ENCODE assay signal across 11 cellular contexts in the genomic region with DNA sequence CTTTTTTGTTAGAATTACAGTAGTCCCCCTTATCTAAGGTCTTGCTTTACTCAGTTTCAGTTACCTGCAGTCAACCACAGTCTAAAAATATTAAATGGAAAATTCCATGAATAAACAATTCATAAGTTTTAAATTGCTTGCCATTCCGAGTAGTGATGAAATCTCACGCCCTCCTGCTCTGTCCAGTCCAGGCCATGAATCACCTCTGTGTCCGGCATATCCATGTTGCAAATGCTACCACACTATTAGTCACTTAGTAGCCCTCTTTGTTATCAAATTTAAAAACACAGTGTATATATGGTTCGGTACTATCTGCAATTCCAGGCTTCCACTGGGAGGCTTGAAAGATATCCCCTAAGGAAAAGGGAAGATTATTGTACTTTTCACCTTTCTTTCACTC.
A peak's percentile ranks its signal among the peaks of the same experiment; 100 is the strongest.
DNase-seq lines count a peak whose midpoint lies in the region; ATAC-seq and TF ChIP-seq lines count a peak whose summit lies in the region.
"Had no signal": no experiment of that assay in that cellular context is flagged by ENCODE, and none has a peak within 500 bp of the region (broad histone marks: within the 10 kb centered on the region; RNA-seq: fewer than 3 reads in every experiment).

No MANE protein-coding gene starts in this region.

- H3K9me3 ChIP-seq in PC-3 (ENCODE audit: low read length) (no peaks in the 10 kb centered on the region), osteoblast (ENCODE audit: low read depth, low read length) (no peaks in the 10 kb centered on the region)

- H3K27me3 Mint-ChIP-seq in activated CD4-positive, alpha-beta T cell treated with anti-CD3 and anti-CD28 coated beads, Interleukin-2, amount 10 ng/mL, durations not matched to agents 24 days and 14 days, result no peaks in the 10 kb centered on the region

- POLR2A ChIA-PET in PC-3 (lab: Charles Lee; ENCODE audit: unreplicated experiment), result interaction anchor here (0.5 kb wide), 1 partner anchor 369 kb away, joined by 31 read pairs; no protein-coding TSS in a partner anchor

- no TSS peak for BruUV-seq in PC-3 (replicated peaks; lab: Mats Ljungman, UMichigan)

- intact Hi-C loops in PC-3 (cut with micrococcal nuclease), result no loop called here
- intact Hi-C loops in activated CD4-positive, alpha-beta T cell treated with anti-CD3 and anti-CD28 coated beads, Interleukin-2, amount 10 ng/mL, durations not matched to agents 24 days and 14 days (cut with micrococcal nuclease), result no loop called here

- no peaks in the 10 kb centered on the region for H3F3A ChIP-seq in PC-3 (ENCODE audit: low read length, unreplicated experiment)

- no peaks in the 10 kb centered on the region for H3K79me2 ChIP-seq in PC-3 (ENCODE audit: low read length)
- no peaks in the 10 kb centered on the region for H3K79me2 ChIP-seq in osteoblast (ENCODE audit: insufficient read depth, low read length)

- no peak overlapping the region for H3K4me3 Mint-ChIP-seq in activated CD4-positive, alpha-beta T cell treated with anti-CD3 and anti-CD28 coated beads, Interleukin-2, amount 10 ng/mL, durations not matched to agents 24 days and 14 days

- H3K4me2 ChIP-seq in PC-3 (ENCODE audit: low read length) (peak overlapping the region; percentile 48), osteoblast (ENCODE audit: insufficient read depth, low read length) (peak overlapping the region; percentile 28)

- peak overlapping the region; percentile 60 for H2AFZ ChIP-seq in PC-3 (ENCODE audit: low read length)
- H2AFZ ChIP-seq in osteoblast (ENCODE audit: low read length), result no peak overlapping the region

- H3K9me3 Mint-ChIP-seq in activated CD4-positive, alpha-beta T cell treated with anti-CD3 and anti-CD28 coated beads, Interleukin-2, amount 10 ng/mL, durations not matched to agents 24 days and 14 days, result no peaks in the 10 kb centered on the region

- H3K4me1 ChIP-seq in PC-3 (ENCODE audit: insufficient read depth, low read length) (peaks cover 21% of the 10 kb centered on the region), osteoblast (ENCODE audit: insufficient read depth, low read length) (peaks cover 9% of the 10 kb centered on the region)

- H3K36me3 Mint-ChIP-seq in activated CD4-positive, alpha-beta T cell treated with anti-CD3 and anti-CD28 coated beads, Interleukin-2, amount 10 ng/mL, durations not matched to agents 24 days and 14 days (ENCODE audit: low read depth), result no peaks in the 10 kb centered on the region

- H3K9me2 ChIP-seq in PC-3 (replicated peaks; ENCODE audit: low read length), result no peaks in the 10 kb centered on the region

- no peaks in the 10 kb centered on the region for H4K20me1 ChIP-seq in PC-3 (ENCODE audit: low read length)
- no peaks in the 10 kb centered on the region for H4K20me1 ChIP-seq in osteoblast (ENCODE audit: insufficient read depth, low read length)

- no peak overlapping the region for H3K9ac ChIP-seq in PC-3 (ENCODE audit: low read length)

- H3K27ac Mint-ChIP-seq in activated CD4-positive, alpha-beta T cell treated with anti-CD3 and anti-CD28 coated beads, Interleukin-2, amount 10 ng/mL, durations not matched to agents 24 days and 14 days, result no peak overlapping the region

- ATAC-seq in PC-3, result peak; percentile 100
- ATAC-seq in GM21737 (IDR thresholded peaks at IDR 0.05; ENCODE audit: unreplicated experiment), result no peak

- H3K4me3 ChIP-seq in PC-3 (ENCODE audit: low read length) (no peak overlapping the region), choroid plexus epithelial cell (ENCODE audit: low read depth, low read length) (no peak overlapping the region), osteoblast (ENCODE audit: insufficient read depth, low read length) (no peak overlapping the region)
- H3K4me3 ChIP-seq: coronary artery had no signal

- 0 out of 2 replicates have a peak overlapping the region, but pooled peaks have one; percentile 6 for H3K27ac ChIP-seq in PC-3 (ENCODE audit: low read length)
- peak overlapping the region; percentile 21 for H3K27ac ChIP-seq in osteoblast (ENCODE audit: low read depth, low read length)
- H3K27ac ChIP-seq: coronary artery had no signal

- peak; percentile 14 for DNase-seq in GM03348 (ENCODE audit: low spot score)
- peak; percentile 76 for DNase-seq in PC-3
- DNase-seq in choroid plexus epithelial cell (ENCODE audit: low read depth), result peak; percentile 87
- DNase-seq in osteoblast (ENCODE audit: insufficient read length, low spot score, missing footprints), result peak; percentile 8
- DNase-seq in NOMO-1 treated with DMSO at 0.1 percent for 48 hours (lab: John Stamatoyannopoulos, UW; ENCODE audit: unreplicated experiment), result no peak
- DNase-seq in activated CD4-positive, alpha-beta T cell treated with anti-CD3 and anti-CD28 coated beads, Interleukin-2, amount 10 ng/mL, durations not matched to agents 24 days and 14 days, result no peak
- DNase-seq in nucleus accumbens (lab: John Stamatoyannopoulos, UW), result no peak
- DNase-seq: activated CD8-positive, alpha-beta memory T cell treated with anti-CD3 and anti-CD28 coated beads for 24 hours; activated naive CD4-positive, alpha-beta T cell had no signal

- TF ChIP-seq CTCF in PC-3 (conservative IDR thresholded peaks at IDR 0.05; ENCODE audit: low read depth, low read length), result no peak
- no peak for TF ChIP-seq CTCF in choroid plexus epithelial cell (conservative IDR thresholded peaks at IDR 0.05; ENCODE audit: low read depth, low read length)
- TF ChIP-seq CTCF in osteoblast (IDR thresholded peaks at IDR 0.05; ENCODE audit: extremely low read depth, low read depth, low read length), result no peak

- CTCF ChIA-PET in PC-3 (lab: Charles Lee), result no interaction called here

- H3K4me1 Mint-ChIP-seq in activated CD4-positive, alpha-beta T cell treated with anti-CD3 and anti-CD28 coated beads, Interleukin-2, amount 10 ng/mL, durations not matched to agents 24 days and 14 days, result no peaks in the 10 kb centered on the region

- H3K27me3 ChIP-seq in PC-3 (ENCODE audit: low read length) (no peaks in the 10 kb centered on the region), osteoblast (ENCODE audit: insufficient read depth, low read length) (no peaks in the 10 kb centered on the region)

- H3K36me3 ChIP-seq in PC-3 (ENCODE audit: low read depth, low read length) (no peaks in the 10 kb centered on the region), osteoblast (ENCODE audit: insufficient read depth, low read length) (no peaks in the 10 kb centered on the region)

Comparison
In these comparisons a context has a peak if more than half of its experiments do, and no peak if none do; other contexts are left out.
1. DNase-seq: peak in GM03348 (single experiment), PC-3 (single experiment), choroid plexus epithelial cell (single experiment) and osteoblast (single experiment); none in NOMO-1 treated with DMSO at 0.1 percent for 48 hours (single experiment), activated CD4-positive, alpha-beta T cell treated with anti-CD3 and anti-CD28 coated beads, Interleukin-2, amount 10 ng/mL, durations not matched to agents 24 days and 14 days (single experiment) and nucleus accumbens (0 of 56).